Comparison of ENCODE assay signal across 9 cellular contexts in the genomic region with DNA sequence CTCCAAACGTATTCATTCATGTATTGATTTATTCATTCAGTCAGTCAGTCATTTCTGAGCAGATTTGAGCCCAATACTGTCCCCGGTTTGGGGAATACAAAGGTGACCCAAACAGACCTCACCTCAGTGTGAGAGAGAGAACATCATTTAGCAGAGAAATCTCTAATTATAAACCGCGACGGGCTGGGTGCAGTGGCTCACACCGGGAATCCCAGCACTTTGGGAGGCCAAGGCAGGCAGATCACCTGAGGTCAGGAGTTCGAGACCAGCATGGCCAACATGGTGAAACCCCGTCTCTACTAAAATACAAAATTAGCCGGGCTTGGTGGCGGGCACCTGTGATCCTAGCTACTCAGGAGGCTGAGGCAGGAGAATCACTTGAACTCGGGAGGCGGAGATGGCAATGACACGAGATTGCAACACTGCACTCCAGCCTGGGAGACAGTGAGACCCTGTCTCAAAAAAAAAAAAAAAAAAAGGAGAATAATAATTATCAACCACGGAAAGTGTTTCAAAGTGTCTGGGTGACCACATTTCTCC. TPM values are rescaled to one million over a fixed set of nuclear protein-coding genes. Genes with fewer than 3 reads are reported as not detected.
DNase-seq lines count a peak whose midpoint lies in the region; ATAC-seq and TF ChIP-seq lines count a peak whose summit lies in the region.
"Not testable (repeated sequence)": the region's sequence is repeated elsewhere in the genome, so short reads cannot be mapped to it uniquely, and the experiment has no call there.
"Had no signal": no experiment of that assay in that cellular context is flagged by ENCODE, and none has a peak within 500 bp of the region (broad histone marks: within the 10 kb centered on the region; RNA-seq: fewer than 3 reads in every experiment).

No MANE protein-coding gene starts in this region.

- CTCF ChIA-PET in CD8-positive, alpha-beta T cell (lab: Charles Lee); PC-3 (lab: Charles Lee): not testable (repeated sequence)

- not testable (repeated sequence) for H3K14ac ChIP-seq in neuronal stem cell (ENCODE audit: low read length)

- H3K4me3 ChIP-seq in CD8-positive, alpha-beta T cell (ENCODE audit: low read depth, low read length), result peak overlapping the region; percentile 50
- H3K4me3 ChIP-seq in PC-3 (ENCODE audit: low read length) (peak overlapping the region; percentile 57), dorsolateral prefrontal cortex (peak overlapping the region; percentile 26 to 83 (median 73)), iPS-11a (ENCODE audit: low read depth, low read length) (peak overlapping the region; percentile 47), neuronal stem cell (ENCODE audit: low read length in 2 of 2) (peak overlapping the region; percentile 60 to 75), suprapubic skin (peak overlapping the region; percentile 74)

- not testable (repeated sequence) for H3K18ac ChIP-seq in neuronal stem cell (ENCODE audit: low read length)

- H3K27ac ChIP-seq in CD8-positive, alpha-beta T cell (ENCODE audit: low read depth, low read length); PC-3 (ENCODE audit: low read length): not testable (repeated sequence)
- H3K27ac ChIP-seq in dorsolateral prefrontal cortex (peak overlapping the region in 15 of 59 donors; percentile 4 to 79 (median 53)), neuronal stem cell (replicated peaks; ENCODE audit: low read length) (peak overlapping the region; percentile 71), suprapubic skin (peak overlapping the region; percentile 86)

- peak overlapping the region; percentile 54 for H3K9ac ChIP-seq in PC-3 (ENCODE audit: low read length)
- H3K9ac ChIP-seq in neuronal stem cell (ENCODE audit: low read depth, low read length, poor library complexity), result not testable (repeated sequence)

- not testable (repeated sequence) for H4K91ac ChIP-seq in neuronal stem cell (ENCODE audit: low read depth, low read length, poor library complexity)

- H2AK5ac ChIP-seq in neuronal stem cell (ENCODE audit: low read depth, low read length), result not testable (repeated sequence)

- H3K9me2 ChIP-seq in PC-3 (replicated peaks; ENCODE audit: low read length), result not testable (repeated sequence)

- H3K36me3 ChIP-seq in CD8-positive, alpha-beta T cell (ENCODE audit: insufficient read depth, low read length); PC-3 (ENCODE audit: low read depth, low read length); neuronal stem cell (replicated peaks in 1 of 2; ENCODE audit: control insufficient read depth in 2 of 2, insufficient read depth in 2 of 2, low read length in 2 of 2); suprapubic skin: not testable (repeated sequence)

- not testable (repeated sequence) for H4K20me1 ChIP-seq in PC-3 (ENCODE audit: low read length)

- not testable (repeated sequence) for H3K79me2 ChIP-seq in PC-3 (ENCODE audit: low read length)

- H3K4me1 Mint-ChIP-seq in CD8-positive, alpha-beta T cell (ENCODE audit: low read depth); HFFc6 (ENCODE audit: low read depth); activated T-helper 1 cell treated with anti-CD3 and anti-CD28 coated beads, Interleukin-12 subunit alpha, Interleukin-12 subunit beta, Interleukin-2, Interleukin-4 antibody, amounts not matched to agents 30 ng/mL and 10 ng/mL and 1 ng/mL, durations not matched to agents 14 hours and 24 hours and 36 hours (ENCODE audit: low read depth): not testable (repeated sequence)

- peak overlapping the region; percentile 66 for H3K4me2 ChIP-seq in PC-3 (ENCODE audit: low read length)
- H3K4me2 ChIP-seq in neuronal stem cell (ENCODE audit: insufficient read depth, low read length, poor library complexity, severe bottlenecking), result peak overlapping the region; percentile 31

- H3K4me3 Mint-ChIP-seq in CD8-positive, alpha-beta T cell, result peak overlapping the region; percentile 72
- H3K4me3 Mint-ChIP-seq in HFFc6, result peak overlapping the region; percentile 37; the same call in 1 of the 2 replicates
- H3K4me3 Mint-ChIP-seq in activated T-helper 1 cell treated with anti-CD3 and anti-CD28 coated beads, Interleukin-12 subunit alpha, Interleukin-12 subunit beta, Interleukin-2, Interleukin-4 antibody, amounts not matched to agents 30 ng/mL and 10 ng/mL and 1 ng/mL, durations not matched to agents 14 hours and 24 hours and 36 hours, result peak overlapping the region; percentile 78

- not testable (repeated sequence) for TF ChIP-seq EP300 in suprapubic skin (IDR thresholded peaks at IDR 0.05)

- not testable (repeated sequence) for H2BK5ac ChIP-seq in neuronal stem cell (ENCODE audit: low read length)

- not testable (repeated sequence) for H3K4ac ChIP-seq in neuronal stem cell (ENCODE audit: low read length)

- H2AFZ ChIP-seq in PC-3 (ENCODE audit: low read length) (peak overlapping the region; percentile 65), neuronal stem cell (ENCODE audit: low read length) (peak overlapping the region; percentile 91)

- not testable (repeated sequence) for BruUV-seq in PC-3 (replicated peaks; lab: Mats Ljungman, UMichigan)

- TF ChIP-seq CTCF in CD8-positive, alpha-beta T cell (IDR thresholded peaks at IDR 0.05); HFFc6 (IDR thresholded peaks at IDR 0.05); PC-3 (conservative IDR thresholded peaks at IDR 0.05; ENCODE audit: low read depth, low read length); suprapubic skin (IDR thresholded peaks at IDR 0.05): not testable (repeated sequence)
- TF ChIP-seq CTCF in dorsolateral prefrontal cortex (IDR thresholded peaks at IDR 0.05 in 54 of 56, conservative IDR thresholded peaks at IDR 0.05 in 2 of 56; ENCODE audit: low read depth in 1 of 56, partially characterized antibody in 56 of 56), result peak in 4 of 56 donors; percentile 6 to 34 (median 8)

- WGBS in neuronal stem cell (ENCODE audit: extremely low coverage in 2 of 2, insufficient read length in 2 of 2, insufficient replicate concordance in 1 of 2), 2 donors, result no CpG with 5 or more reads among the region's 14 CpGs
- 43% methylated on average over 14 of the region's 14 CpGs for WGBS in suprapubic skin

- not testable (repeated sequence) for TF ChIP-seq POLR2A in suprapubic skin (IDR thresholded peaks at IDR 0.05)

- not testable (repeated sequence) for H3K27me3 ChIP-seq in CD8-positive, alpha-beta T cell (ENCODE audit: insufficient read depth, low read length); PC-3 (ENCODE audit: low read length); dorsolateral prefrontal cortex; neuronal stem cell (ENCODE audit: control insufficient read depth in 3 of 3, insufficient read depth in 3 of 3, low read depth in 1 of 3, low read length in 3 of 3); suprapubic skin

- H3K27me3 Mint-ChIP-seq in CD8-positive, alpha-beta T cell (ENCODE audit: low read depth), result peaks cover 12% of the 10 kb centered on the region
- H3K27me3 Mint-ChIP-seq in HFFc6 (ENCODE audit: insufficient read depth), result peaks cover 17% of the 10 kb centered on the region
- H3K27me3 Mint-ChIP-seq in activated T-helper 1 cell treated with anti-CD3 and anti-CD28 coated beads, Interleukin-12 subunit alpha, Interleukin-12 subunit beta, Interleukin-2, Interleukin-4 antibody, amounts not matched to agents 30 ng/mL and 10 ng/mL and 1 ng/mL, durations not matched to agents 14 hours and 24 hours and 36 hours (ENCODE audit: insufficient read depth), result not testable (repeated sequence)

- H3K36me3 Mint-ChIP-seq in CD8-positive, alpha-beta T cell; HFFc6 (ENCODE audit: low read depth); activated T-helper 1 cell treated with anti-CD3 and anti-CD28 coated beads, Interleukin-12 subunit alpha, Interleukin-12 subunit beta, Interleukin-2, Interleukin-4 antibody, amounts not matched to agents 30 ng/mL and 10 ng/mL and 1 ng/mL, durations not matched to agents 14 hours and 24 hours and 36 hours (ENCODE audit: low read depth): not testable (repeated sequence)

- H3K27ac Mint-ChIP-seq in CD8-positive, alpha-beta T cell, result peak overlapping the region; percentile 13
- not testable (repeated sequence) for H3K27ac Mint-ChIP-seq in HFFc6
- H3K27ac Mint-ChIP-seq in activated T-helper 1 cell treated with anti-CD3 and anti-CD28 coated beads, Interleukin-12 subunit alpha, Interleukin-12 subunit beta, Interleukin-2, Interleukin-4 antibody, amounts not matched to agents 30 ng/mL and 10 ng/mL and 1 ng/mL, durations not matched to agents 14 hours and 24 hours and 36 hours, result peak overlapping the region; percentile 29

- not testable (repeated sequence) for H3K4me1 ChIP-seq in CD8-positive, alpha-beta T cell (ENCODE audit: insufficient read depth, low read length); neuronal stem cell (ENCODE audit: control insufficient read depth in 2 of 2, insufficient read depth in 1 of 2, low read depth in 1 of 2, low read length in 2 of 2)
- H3K4me1 ChIP-seq in PC-3 (ENCODE audit: insufficient read depth, low read length), result peaks cover 15% of the 10 kb centered on the region
- peaks cover 26% of the 10 kb centered on the region for H3K4me1 ChIP-seq in suprapubic skin

- H4K8ac ChIP-seq in neuronal stem cell (ENCODE audit: low read depth, low read length), result not testable (repeated sequence)

- DNase-seq in CD8-positive, alpha-beta T cell; HFFc6; PC-3; activated T-helper 1 cell treated with anti-CD3 and anti-CD28 coated beads, Interleukin-12 subunit alpha, Interleukin-12 subunit beta, Interleukin-2, Interleukin-4 antibody, amounts not matched to agents 30 ng/mL and 10 ng/mL and 1 ng/mL, durations not matched to agents 14 hours and 24 hours and 36 hours (ENCODE audit: low spot score); dorsolateral prefrontal cortex; neuronal stem cell (ENCODE audit: low spot score); suprapubic skin (ENCODE audit: low spot score in 2 of 2): not testable (repeated sequence)

- H3K23ac ChIP-seq in neuronal stem cell (ENCODE audit: low read depth, low read length, poor library complexity), result not testable (repeated sequence)

- not testable (repeated sequence) for H2BK15ac ChIP-seq in neuronal stem cell (ENCODE audit: low read length)

- not testable (repeated sequence) for H3K79me1 ChIP-seq in neuronal stem cell (ENCODE audit: low read depth, low read length)

- H3F3A ChIP-seq in PC-3 (ENCODE audit: low read length, unreplicated experiment), result not testable (repeated sequence)

- ATAC-seq in CD8-positive, alpha-beta T cell; PC-3: not testable (repeated sequence)

- H3K9me3 Mint-ChIP-seq in CD8-positive, alpha-beta T cell; HFFc6; activated T-helper 1 cell treated with anti-CD3 and anti-CD28 coated beads, Interleukin-12 subunit alpha, Interleukin-12 subunit beta, Interleukin-2, Interleukin-4 antibody, amounts not matched to agents 30 ng/mL and 10 ng/mL and 1 ng/mL, durations not matched to agents 14 hours and 24 hours and 36 hours: not testable (repeated sequence)

- H3K9me3 ChIP-seq in CD8-positive, alpha-beta T cell (ENCODE audit: low read length); PC-3 (ENCODE audit: low read length); neuronal stem cell (replicated peaks in 1 of 2; ENCODE audit: control insufficient read depth in 2 of 2, insufficient read depth in 1 of 2, low read depth in 1 of 2, low read length in 2 of 2); suprapubic skin: not testable (repeated sequence)

- intact Hi-C loops in CD8-positive, alpha-beta T cell (cut with DNase I, micrococcal nuclease), result loop anchor here (1.0 to 2.0 kb wide), 6 partner anchors 31 to 206 kb away; partner anchors contain the start of genes KCTD5 (in 2 of the 2) and SRRM2 (in 2 of the 2)
- intact Hi-C loops in PC-3 (cut with micrococcal nuclease), result loop anchor here (5.0 kb wide), 1 partner anchor 39 kb away; the partner anchor contains the start of gene KCTD5
- intact Hi-C loops in activated T-helper 1 cell treated with anti-CD3 and anti-CD28 coated beads, Interleukin-12 subunit alpha, Interleukin-12 subunit beta, Interleukin-2, Interleukin-4 antibody, amounts not matched to agents 30 ng/mL and 10 ng/mL and 1 ng/mL, durations not matched to agents 14 hours and 24 hours and 36 hours (cut with micrococcal nuclease), result loop anchor here (1.0 to 10.0 kb wide), 5 partner anchors 29 to 143 kb away; partner anchors contain the start of genes ELOB and KCTD5
- intact Hi-C loops in dorsolateral prefrontal cortex (cut with DNase I), result loop anchor here in 1 of 2 donors (2.0 kb wide), 1 partner anchor 39 kb away; the partner anchor contains the start of gene KCTD5

- POLR2A ChIA-PET in CD8-positive, alpha-beta T cell (lab: Charles Lee); PC-3 (lab: Charles Lee; ENCODE audit: unreplicated experiment): not testable (repeated sequence)

- H2BK120ac ChIP-seq in neuronal stem cell (ENCODE audit: low read depth, low read length), result not testable (repeated sequence)

- not testable (repeated sequence) for H2BK12ac ChIP-seq in neuronal stem cell (ENCODE audit: low read length)

RNA-seq across cellular contexts. Expression of gene PRSS27, which starts 1.7 kb away (rescaled TPM):
- total RNA-seq in CD8-positive, alpha-beta T cell, result under 1 TPM; 0.53 to 0.65 TPM
- total RNA-seq in HFFc6 (2021; fragmentation: NEBNext Ultra II Directional; extraction: Animal tissue kit (Norgen Biotek cat#: 25700)), result under 1 TPM; 0.17 to 0.43 (median 0.31) TPM
- total RNA-seq in PC-3 (2014; rRNA removed), result 1.2 TPM in 1 of 2 replicates, not detected in the other
- 1.7 and 1.8 TPM in 2 replicates for total RNA-seq in activated T-helper 1 cell treated with anti-CD3 and anti-CD28 coated beads, Interleukin-12 subunit alpha, Interleukin-12 subunit beta, Interleukin-2, Interleukin-4 antibody, amounts not matched to agents 30 ng/mL and 10 ng/mL and 1 ng/mL, durations not matched to agents 14 hours and 24 hours and 36 hours
- total RNA-seq in dorsolateral prefrontal cortex, result 1 to 10 TPM in 117 of 120 experiments, under 1 TPM in 3; 0.87 to 9.0 (median 2.6) TPM
- 3.6 TPM for polyA plus RNA-seq in neuronal stem cell (2013, experiment 1 of 2)
- polyA plus RNA-seq in neuronal stem cell (2013, experiment 2 of 2), result 3.8 TPM
- total RNA-seq in suprapubic skin, result 1 to 10 TPM; 1.6 to 9.5 (median 5.6) TPM
- total RNA-seq: skeletal muscle tissue had no signal

RNA-seq across cellular contexts. Expression of gene SRRM2, which starts 30.7 kb away (rescaled TPM):
- total RNA-seq in CD8-positive, alpha-beta T cell, result 1,000 to 10,000 TPM; 1,249 to 1,283 TPM
- total RNA-seq in HFFc6 (2021; fragmentation: NEBNext Ultra II Directional; extraction: Animal tissue kit (Norgen Biotek cat#: 25700)), result 100 to 1,000 TPM; 223 to 317 (median 269) TPM
- 72.6 and 182 TPM in 2 replicates for total RNA-seq in PC-3 (2014; rRNA removed)
- total RNA-seq in activated T-helper 1 cell treated with anti-CD3 and anti-CD28 coated beads, Interleukin-12 subunit alpha, Interleukin-12 subunit beta, Interleukin-2, Interleukin-4 antibody, amounts not matched to agents 30 ng/mL and 10 ng/mL and 1 ng/mL, durations not matched to agents 14 hours and 24 hours and 36 hours, result 631 and 639 TPM in 2 replicates
- 100 to 1,000 TPM; 369 to 792 (median 531) TPM for total RNA-seq in dorsolateral prefrontal cortex
- polyA plus RNA-seq in neuronal stem cell (2013, experiment 1 of 2), result 516 TPM
- polyA plus RNA-seq in neuronal stem cell (2013, experiment 2 of 2), result 512 TPM
- total RNA-seq in suprapubic skin, result 1,000 to 10,000 TPM in 1 of 4 donors, 100 to 1,000 TPM in 3; 484 to 1,595 (median 654) TPM

RNA-seq across cellular contexts. Expression of gene KCTD5, which starts 39.4 kb away (rescaled TPM):
- total RNA-seq in CD8-positive, alpha-beta T cell, result 10 to 100 TPM; 34.2 to 36.0 TPM
- 10 to 100 TPM; 27.1 to 30.9 (median 28.8) TPM for total RNA-seq in HFFc6 (2021; fragmentation: NEBNext Ultra II Directional; extraction: Animal tissue kit (Norgen Biotek cat#: 25700))
- total RNA-seq in PC-3 (2014; rRNA removed) (52.2 and 62.1 TPM in 2 replicates), dorsolateral prefrontal cortex (10 to 100 TPM; 11.2 to 26.1 (median 16.7) TPM), suprapubic skin (10 to 100 TPM; 46.3 to 84.4 (median 53.0) TPM)
- 63.9 and 69.6 TPM in 2 replicates for total RNA-seq in activated T-helper 1 cell treated with anti-CD3 and anti-CD28 coated beads, Interleukin-12 subunit alpha, Interleukin-12 subunit beta, Interleukin-2, Interleukin-4 antibody, amounts not matched to agents 30 ng/mL and 10 ng/mL and 1 ng/mL, durations not matched to agents 14 hours and 24 hours and 36 hours
- polyA plus RNA-seq in neuronal stem cell (2013, experiment 1 of 2), result 26.1 TPM
- 27.0 TPM for polyA plus RNA-seq in neuronal stem cell (2013, experiment 2 of 2)

RNA-seq across cellular contexts. Expression of gene ELOB, which starts 55.4 kb away (rescaled TPM):
- total RNA-seq in CD8-positive, alpha-beta T cell, result 10 to 100 TPM; 70.3 to 71.5 TPM
- 100 to 1,000 TPM; 329 to 403 (median 352) TPM for total RNA-seq in HFFc6 (2021; fragmentation: NEBNext Ultra II Directional; extraction: Animal tissue kit (Norgen Biotek cat#: 25700))
- total RNA-seq in PC-3 (2014; rRNA removed) (203 and 289 TPM in 2 replicates), dorsolateral prefrontal cortex (100 to 1,000 TPM; 150 to 306 (median 223) TPM), suprapubic skin (100 to 1,000 TPM; 174 to 249 (median 213) TPM)
- total RNA-seq in activated T-helper 1 cell treated with anti-CD3 and anti-CD28 coated beads, Interleukin-12 subunit alpha, Interleukin-12 subunit beta, Interleukin-2, Interleukin-4 antibody, amounts not matched to agents 30 ng/mL and 10 ng/mL and 1 ng/mL, durations not matched to agents 14 hours and 24 hours and 36 hours, result 256 and 277 TPM in 2 replicates
- 177 TPM for polyA plus RNA-seq in neuronal stem cell (2013, experiment 1 of 2)
- 174 TPM for polyA plus RNA-seq in neuronal stem cell (2013, experiment 2 of 2)
